24 cellular contexts compared by ENCODE assay signal in the genomic region with DNA sequence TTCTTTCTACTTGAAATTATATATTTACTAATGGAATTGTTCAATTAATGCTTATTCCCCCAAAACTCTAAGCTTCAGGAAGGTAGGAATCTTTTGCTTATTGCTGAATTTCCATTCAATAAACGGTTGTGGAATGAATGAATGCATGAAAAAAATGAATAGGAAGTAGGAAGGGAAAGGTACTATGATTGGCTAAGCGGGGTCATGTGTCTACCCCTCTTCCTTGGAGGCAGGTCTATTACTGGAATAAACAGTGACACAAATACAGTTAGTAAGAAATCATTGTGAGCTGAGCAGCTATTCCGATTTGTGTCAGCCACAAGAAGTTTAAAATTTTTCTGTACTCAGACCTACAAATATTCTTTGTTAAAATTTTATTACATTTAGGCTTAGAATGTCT.
"Had no signal": no experiment of that assay in that cellular context is flagged by ENCODE, and none has a peak within 500 bp of the region (broad histone marks: within the 10 kb centered on the region; RNA-seq: fewer than 3 reads in every experiment).

No MANE protein-coding gene starts in this region.

- DNase-seq: activated CD4-positive, alpha-beta T cell treated with anti-CD3 and anti-CD28 coated beads for 4 hours; activated CD8-positive, alpha-beta memory T cell treated with anti-CD3 and anti-CD28 coated beads, Interleukin-2, amount 50 U/mL, for 4 hours; activated CD8-positive, alpha-beta T cell treated with anti-CD3 and anti-CD28 coated beads for 36 hours; activated gamma-delta T cell treated with Interleukin-2 at 50 U/mL for 16 hours; activated naive CD4-positive, alpha-beta T cell treated with anti-CD3 and anti-CD28 coated beads, Interleukin-2, amount 10 ng/mL, durations not matched to agents 7 days and 5 days; activated naive CD8-positive, alpha-beta T cell treated with anti-CD3 and anti-CD28 coated beads for 36 hours; activated T-cell treated with anti-CD3 and anti-CD28 coated beads, Interleukin-2, amount 50 U/mL, for 72 hours; cerebellar nuclear complex; Kasumi-1; NCI-H1048; NCI-H146; NCI-H187 treated with DMSO at 0.1 percent for 48 hours; NCI-H2171; NCI-H2227 treated with DMSO at 0.1 percent for 48 hours; NCI-H446 treated with DMSO at 0.1 percent for 48 hours; NCI-H524 treated with DMSO at 0.1 percent for 48 hours; NCI-H774; NK-92 treated with Interleukin-12 subunit alpha and Interleukin-12 subunit beta, amount 100 ng/mL, for 24 hours; Peyer's patch; SHP77 treated with DMSO at 0.1 percent for 48 hours; T-helper 1 cell; WERI-Rb-1 had no signal

- ATAC-seq: activated CD4-positive, CD25-positive, alpha-beta regulatory T cell treated with anti-CD3 and anti-CD28 coated beads, Interleukin-2, amount 50 U/mL, for 24 hours; activated CD8-positive, alpha-beta T cell treated with anti-CD3 and anti-CD28 coated beads for 36 hours; activated T-cell treated with anti-CD3 and anti-CD28 coated beads, Interleukin-2, amount 50 U/mL, for 72 hours had no signal

- H3K27me3 ChIP-seq: Peyer's patch had no signal

- FAIRE-seq: colon had no signal

- H3K36me3 ChIP-seq: Peyer's patch, WERI-Rb-1 had no signal

- H3K27ac ChIP-seq: Peyer's patch, WERI-Rb-1 had no signal

- H3K4me3 ChIP-seq: Peyer's patch had no signal

- H3K9me3 ChIP-seq: Peyer's patch had no signal
